32 cellular contexts compared by ENCODE assay signal in genomic region chr17:79446347-79446746, GRCh38.
"Had no signal": no experiment of that assay in that cellular context is flagged by ENCODE, and none has a peak within 500 bp of the region (broad histone marks: within the 10 kb centered on the region; RNA-seq: fewer than 3 reads in every experiment).

No MANE protein-coding gene starts in this region.

- H3K4me3 ChIP-seq: adrenal gland, ascending aorta, cardiac muscle cell had no signal

- H3K9me3 ChIP-seq: adrenal gland, ascending aorta had no signal

- H3K36me3 ChIP-seq: adrenal gland, ascending aorta, cardiac muscle cell had no signal

- H3K27me3 ChIP-seq: adrenal gland, ascending aorta, cardiac muscle cell had no signal

- H3K4me1 ChIP-seq: adrenal gland, ascending aorta had no signal

- DNase-seq: activated B cell treated with CpG ODN at 0.5 μM for 24 hours; activated CD4-positive, alpha-beta memory T cell treated with anti-CD3 and anti-CD28 coated beads for 36 hours; activated CD4-positive, alpha-beta T cell treated with anti-CD3 and anti-CD28 coated beads for 4 hours; activated CD4-positive, alpha-beta T cell treated with anti-CD3 and anti-CD28 coated beads, Interleukin-2, amount 10 ng/mL, durations not matched to agents 24 days and 14 days; activated CD4-positive, alpha-beta T cell treated with anti-CD3 and anti-CD28 coated beads, Interleukin-2, amount 50 U/mL, for 1 hour; activated CD4-positive, alpha-beta T cell treated with anti-CD3 and anti-CD28 coated beads, Interleukin-2, amount 50 U/mL, for 4 hours; activated CD4-positive, CD25-positive, alpha-beta regulatory T cell treated with anti-CD3 and anti-CD28 coated beads, Interleukin-2, amount 50 U/mL, for 72 hours; activated CD8-positive, alpha-beta memory T cell treated with anti-CD3 and anti-CD28 coated beads, Interleukin-2, amount 50 U/mL, for 4 hours; activated CD8-positive, alpha-beta T cell treated with anti-CD3 and anti-CD28 coated beads for 36 hours; activated effector memory CD4-positive, alpha-beta T cell treated with anti-CD3 and anti-CD28 coated beads, Interleukin-2, amount 50 U/mL, for 16 hours; activated gamma-delta T cell treated with Interleukin-2 at 50 U/mL for 16 hours; activated naive CD4-positive, alpha-beta T cell; activated naive CD4-positive, alpha-beta T cell treated with anti-CD3 and anti-CD28 coated beads for 36 hours; activated naive CD4-positive, alpha-beta T cell treated with anti-CD3 and anti-CD28 coated beads, Interleukin-2, amount 50 U/mL, for 16 hours; activated naive CD8-positive, alpha-beta T cell treated with anti-CD3 and anti-CD28 coated beads for 36 hours; activated T-cell treated with anti-CD3 and anti-CD28 coated beads for 4 hours; activated T-cell treated with anti-CD3 and anti-CD28 coated beads, Interleukin-2, amount 50 U/mL, for 1 hour; activated T-cell treated with anti-CD3 and anti-CD28 coated beads, Interleukin-2, amount 50 U/mL, for 4 hours; activated T-cell treated with anti-CD3 and anti-CD28 coated beads, Interleukin-2, amount 50 U/mL, for 72 hours; adrenal gland; amniotic stem cell; anterior cingulate cortex; caudate nucleus; cerebellar nuclear complex; T-helper 1 cell; T-helper 2 cell; T-helper 9 cell had no signal

- H3K27ac ChIP-seq: adrenal gland, ascending aorta, cardiac muscle cell, VCaP had no signal

- ATAC-seq: activated CD8-positive, alpha-beta T cell treated with anti-CD3 and anti-CD28 coated beads for 36 hours; activated naive CD4-positive, alpha-beta T cell treated with anti-CD3 and anti-CD28 coated beads, Interleukin-2, amount 50 U/mL, for 72 hours; activated T-cell treated with anti-CD3 and anti-CD28 coated beads, Interleukin-2, amount 50 U/mL, for 4 hours; activated T-cell treated with anti-CD3 and anti-CD28 coated beads, Interleukin-2, amount 50 U/mL, for 72 hours; activated T-helper 17 cell treated with anti-CD3 and anti-CD28 coated beads, Interleukin-2, amount 50 U/mL, for 72 hours had no signal
